Comparison of ENCODE assay signal across 1 cellular context in the genomic region with DNA sequence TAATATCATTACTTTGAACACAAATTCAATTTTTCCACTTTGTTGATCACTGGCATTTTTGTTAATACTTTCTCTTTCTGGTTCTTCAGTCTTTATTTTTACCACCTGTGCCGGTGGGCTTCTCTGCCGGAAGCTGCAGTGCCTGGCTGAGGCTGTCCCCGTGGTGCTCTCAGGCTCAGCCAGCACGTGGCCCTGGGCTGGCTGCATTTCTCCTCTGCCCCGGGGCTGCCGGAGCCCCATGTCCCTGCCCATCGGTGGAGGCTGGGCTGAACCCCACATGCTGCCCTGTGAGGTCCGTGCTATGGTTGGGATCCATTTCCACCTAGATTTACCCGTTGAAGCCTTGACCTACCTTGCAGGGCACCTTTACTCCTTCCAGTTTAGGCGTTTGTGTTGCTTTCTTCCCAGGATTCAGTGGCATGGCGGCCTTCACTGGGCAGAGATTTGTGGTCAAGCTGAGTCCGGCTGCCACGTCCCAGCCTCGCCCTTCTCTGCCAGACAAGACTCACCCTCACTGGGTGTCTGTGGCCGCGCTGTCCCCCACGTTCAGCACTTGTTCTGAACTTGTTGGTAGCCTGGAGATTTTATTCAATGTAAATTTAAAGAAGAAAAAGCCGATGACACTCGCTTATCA.
TF ChIP-seq lines count a peak whose summit lies in the region.

No MANE protein-coding gene starts in this region.

TF ChIP-seq in H1, 55 proteins besides CTCF, POLR2A, EP300 and RAD21:
- no peak for TF ChIP-seq USF2 (IDR thresholded peaks at IDR 0.05; ENCODE audit: low read length)
- no peak for TF ChIP-seq TEAD4 (IDR thresholded peaks at IDR 0.05; ENCODE audit: low read depth, low read length)
- TF ChIP-seq EGR1 (IDR thresholded peaks at IDR 0.05; ENCODE audit: borderline replicate concordance, low read depth, low read length) = no peak
- TF ChIP-seq, protein P1, sequence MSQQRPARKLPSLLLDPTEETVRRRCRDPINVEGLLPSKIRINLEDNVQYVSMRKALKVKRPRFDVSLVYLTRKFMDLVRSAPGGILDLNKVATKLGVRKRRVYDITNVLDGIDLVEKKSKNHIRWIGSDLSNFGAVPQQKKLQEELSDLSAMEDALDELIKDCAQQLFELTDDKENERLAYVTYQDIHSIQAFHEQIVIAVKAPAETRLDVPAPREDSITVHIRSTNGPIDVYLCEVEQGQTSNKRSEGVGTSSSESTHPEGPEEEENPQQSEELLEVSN (IDR thresholded peaks at IDR 0.05) = no peak
- TF ChIP-seq JUND (IDR thresholded peaks at IDR 0.05; ENCODE audit: low read length) = no peak
- no peak for TF ChIP-seq RBBP5 (IDR thresholded peaks at IDR 0.05; ENCODE audit: borderline replicate concordance, low read depth, low read length)
- TF ChIP-seq, protein P2, sequence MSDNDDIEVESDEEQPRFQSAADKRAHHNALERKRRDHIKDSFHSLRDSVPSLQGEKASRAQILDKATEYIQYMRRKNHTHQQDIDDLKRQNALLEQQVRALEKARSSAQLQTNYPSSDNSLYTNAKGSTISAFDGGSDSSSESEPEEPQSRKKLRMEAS (IDR thresholded peaks at IDR 0.05) = no peak
- no peak for TF ChIP-seq CBX8 (IDR thresholded peaks at IDR 0.05; ENCODE audit: borderline replicate concordance, low read depth, low read length)
- TF ChIP-seq NANOG (IDR thresholded peaks at IDR 0.05; ENCODE audit: insufficient read depth, low read depth, low read length, poor library complexity, severe bottlenecking) = no peak
- TF ChIP-seq FOSL1 (IDR thresholded peaks at IDR 0.05; ENCODE audit: insufficient read depth, low read depth, low read length) = no peak
- no peak for TF ChIP-seq BACH1 (IDR thresholded peaks at IDR 0.05; ENCODE audit: low read length)
- no peak for TF ChIP-seq SP2 (IDR thresholded peaks at IDR 0.05; ENCODE audit: low read length)
- TF ChIP-seq SIRT6 (IDR thresholded peaks at IDR 0.05; ENCODE audit: low read length) = no peak
